8 cellular contexts compared by ENCODE assay signal in genomic region chr15:40582726-40583246, GRCh38. TPM values are rescaled to one million over a fixed set of nuclear protein-coding genes. Genes with fewer than 3 reads are reported as not detected.
DNase-seq lines count a peak whose midpoint lies in the region; ATAC-seq and TF ChIP-seq lines count a peak whose summit lies in the region.

No MANE protein-coding gene starts in this region.

- H3K9me3 ChIP-seq in CD8-positive, alpha-beta memory T cell (ENCODE audit: low read length) = no peaks in the 10 kb centered on the region
- no peaks in the 10 kb centered on the region for H3K9me3 ChIP-seq in mucosa of descending colon

- H3K27me3 Mint-ChIP-seq in CD8-positive, alpha-beta memory T cell = peaks cover 2 to 7% of the 10 kb centered on the region in 2 donors
- H3K27me3 Mint-ChIP-seq in activated T-helper 17 cell treated with anti-CD3 and anti-CD28 coated beads, Interleukin-2, amount 50 U/mL, for 72 hours = no peaks in the 10 kb centered on the region

- peak; percentile 65 for ATAC-seq in activated T-helper 17 cell treated with anti-CD3 and anti-CD28 coated beads, Interleukin-2, amount 50 U/mL, for 72 hours (replicated peaks)
- peak; percentile 72 for ATAC-seq in mucosa of descending colon
- ATAC-seq in HG02870 (IDR thresholded peaks at IDR 0.05; ENCODE audit: unreplicated experiment) = no peak

- WGBS in lower leg skin, 2 donors = 58 to 80% methylated on average over 8 of the region's 8 CpGs

- H3K4me1 Mint-ChIP-seq in CD8-positive, alpha-beta memory T cell = no peaks in the 10 kb centered on the region
- H3K4me1 Mint-ChIP-seq in activated T-helper 17 cell treated with anti-CD3 and anti-CD28 coated beads, Interleukin-2, amount 50 U/mL, for 72 hours = no peaks in the 10 kb centered on the region

- in situ Hi-C loops in brain microvascular endothelial cell (cut with HindIII; ENCODE audit: low pct_ligation_motif_present, low sequenced_read_pairs) = no loop called here

- H3K4me1 ChIP-seq in CD8-positive, alpha-beta memory T cell (ENCODE audit: insufficient read depth, low read length) = no peaks in the 10 kb centered on the region
- H3K4me1 ChIP-seq in mucosa of descending colon (ENCODE audit: low read depth) = no peaks in the 10 kb centered on the region

- H3K4me3 ChIP-seq in CD8-positive, alpha-beta memory T cell (ENCODE audit: low read length) = no peak overlapping the region
- H3K4me3 ChIP-seq in mucosa of descending colon (no peak overlapping the region), brain microvascular endothelial cell (ENCODE audit: low read depth, low read length) (no peak overlapping the region), lower leg skin (ENCODE audit: low read depth, poor library complexity, severe bottlenecking) (no peak overlapping the region)

- peak overlapping the region in 1 of 8 donors; percentile 23 for H3K27ac Mint-ChIP-seq in CD8-positive, alpha-beta memory T cell
- H3K27ac Mint-ChIP-seq in activated T-helper 17 cell treated with anti-CD3 and anti-CD28 coated beads, Interleukin-2, amount 50 U/mL, for 72 hours = no peak overlapping the region

- no peaks in the 10 kb centered on the region for H3K36me3 Mint-ChIP-seq in CD8-positive, alpha-beta memory T cell
- H3K36me3 Mint-ChIP-seq in activated T-helper 17 cell treated with anti-CD3 and anti-CD28 coated beads, Interleukin-2, amount 50 U/mL, for 72 hours (ENCODE audit: low read depth) = no peaks in the 10 kb centered on the region

- intact Hi-C loops in mucosa of descending colon (cut with DNase I, micrococcal nuclease) (no loop called here), lower leg skin (cut with DNase I; ENCODE audit: low total_unique reads) (no loop called here)

- POLR2A ChIA-PET in CD8-positive, alpha-beta memory T cell (lab: Charles Lee) = interaction anchor here (0.7 kb wide), 1 partner anchor 11 kb away, joined by 3 read pairs; no protein-coding TSS in a partner anchor

- TF ChIP-seq POLR2A in lower leg skin (IDR thresholded peaks at IDR 0.05) = no peak

- TF ChIP-seq CTCF in mucosa of descending colon (IDR thresholded peaks at IDR 0.05) (no peak), brain microvascular endothelial cell (IDR thresholded peaks at IDR 0.05; ENCODE audit: low read depth, low read length, missing control alignments) (no peak), lower leg skin (IDR thresholded peaks at IDR 0.05) (no peak)

- DNase-seq in CD8-positive, alpha-beta memory T cell = no peak
- DNase-seq in LHCN-M2 (ENCODE audit: low read depth) = peak; percentile 79
- DNase-seq in mucosa of descending colon = peak in 1 of 3 donors; percentile 18
- DNase-seq in cerebellar nuclear complex (lab: John Stamatoyannopoulos, UW) = no peak
- no peak for DNase-seq in brain microvascular endothelial cell
- DNase-seq in lower leg skin (ENCODE audit: low spot score in 2 of 2) = no peak

- no peaks in the 10 kb centered on the region for H3K9me3 Mint-ChIP-seq in CD8-positive, alpha-beta memory T cell
- H3K9me3 Mint-ChIP-seq in activated T-helper 17 cell treated with anti-CD3 and anti-CD28 coated beads, Interleukin-2, amount 50 U/mL, for 72 hours = no peaks in the 10 kb centered on the region

- peak overlapping the region in 4 of 7 donors; percentile 17 to 72 (median 26) for H3K4me3 Mint-ChIP-seq in CD8-positive, alpha-beta memory T cell
- H3K4me3 Mint-ChIP-seq in activated T-helper 17 cell treated with anti-CD3 and anti-CD28 coated beads, Interleukin-2, amount 50 U/mL, for 72 hours = peak overlapping the region; percentile 40

- H3K36me3 ChIP-seq in CD8-positive, alpha-beta memory T cell (ENCODE audit: insufficient read depth, low read length) = no peaks in the 10 kb centered on the region
- no peaks in the 10 kb centered on the region for H3K36me3 ChIP-seq in mucosa of descending colon (ENCODE audit: low read depth)
- H3K36me3 ChIP-seq in brain microvascular endothelial cell (replicated peaks) = no peaks in the 10 kb centered on the region

- H3K27ac ChIP-seq in CD8-positive, alpha-beta memory T cell (ENCODE audit: low read depth, low read length) = peak overlapping the region; percentile 12
- H3K27ac ChIP-seq in brain microvascular endothelial cell = no peak overlapping the region

- no peaks in the 10 kb centered on the region for H3K27me3 ChIP-seq in CD8-positive, alpha-beta memory T cell (ENCODE audit: insufficient read depth, low read length, poor library complexity, severe bottlenecking)
- no peaks in the 10 kb centered on the region for H3K27me3 ChIP-seq in brain microvascular endothelial cell (replicated peaks)

- CTCF ChIA-PET in CD8-positive, alpha-beta memory T cell (lab: Charles Lee) = no interaction called here

RNA-seq across cellular contexts. Expression of gene KNL1, which starts 11.3 kb away (rescaled TPM):
- 10 to 100 TPM; 19.2 to 19.5 TPM for total RNA-seq in CD8-positive, alpha-beta memory T cell
- 0.03 TPM for polyA plus RNA-seq in CD8-positive, alpha-beta memory T cell
- 63.7 and 65.0 TPM in 2 replicates for total RNA-seq in LHCN-M2 (2014; rRNA removed)
- 4.0 TPM for polyA plus RNA-seq in LHCN-M2 (2012)
- 10 to 100 TPM; 25.0 to 39.1 TPM for total RNA-seq in activated T-helper 17 cell treated with anti-CD3 and anti-CD28 coated beads, Interleukin-2, amount 50 U/mL, for 72 hours
- 1 to 10 TPM; 1.6 to 9.7 (median 3.1) TPM for total RNA-seq in mucosa of descending colon
- total RNA-seq in lower leg skin = 1 to 10 TPM in 2 of 4 donors, under 1 TPM in 2; 0.69 to 2.7 (median 1.3) TPM

RNA-seq across cellular contexts. Expression of gene RPUSD2, which starts 13.7 kb away (rescaled TPM):
- total RNA-seq in CD8-positive, alpha-beta memory T cell = 10 to 100 TPM; 25.1 to 30.3 TPM
- polyA plus RNA-seq in CD8-positive, alpha-beta memory T cell = 20.8 TPM
- total RNA-seq in LHCN-M2 (2014; rRNA removed) = 11.5 and 12.6 TPM in 2 replicates
- polyA plus RNA-seq in LHCN-M2 (2012) = 7.2 TPM
- total RNA-seq in activated T-helper 17 cell treated with anti-CD3 and anti-CD28 coated beads, Interleukin-2, amount 50 U/mL, for 72 hours = 10 to 100 TPM in 1 of 2 donors, 1 to 10 TPM in 1; 8.5 to 14.2 TPM
- total RNA-seq in mucosa of descending colon = 10 to 100 TPM in 1 of 3 donors, 1 to 10 TPM in 2; 9.4 to 10.9 (median 9.4) TPM
- 10 to 100 TPM in 3 of 4 donors, 1 to 10 TPM in 1; 7.3 to 14.3 (median 12.2) TPM for total RNA-seq in lower leg skin

RNA-seq across cellular contexts. Expression of gene CCDC32, which starts 17.9 kb away (rescaled TPM):
- total RNA-seq in CD8-positive, alpha-beta memory T cell = 10 to 100 TPM; 31.4 to 34.9 TPM
- 42.2 TPM for polyA plus RNA-seq in CD8-positive, alpha-beta memory T cell
- total RNA-seq in LHCN-M2 (2014; rRNA removed) (12.9 and 14.1 TPM in 2 replicates), mucosa of descending colon (10 to 100 TPM; 32.6 to 35.0 (median 32.8) TPM), lower leg skin (10 to 100 TPM in 3 of 4 donors, 1 to 10 TPM in 1; 9.4 to 30.6 (median 20.6) TPM)
- polyA plus RNA-seq in LHCN-M2 (2012) = 18.8 TPM
- 10 to 100 TPM; 34.9 to 41.3 TPM for total RNA-seq in activated T-helper 17 cell treated with anti-CD3 and anti-CD28 coated beads, Interleukin-2, amount 50 U/mL, for 72 hours
